Comparison of ENCODE assay signal across 17 cellular contexts in genomic region chr17:21263351-21263750, GRCh38. TPM values are rescaled to one million over a fixed set of nuclear protein-coding genes. Genes with fewer than 3 reads are reported as not detected.
DNase-seq lines count a peak whose midpoint lies in the region; TF ChIP-seq lines count a peak whose summit lies in the region.
"Had no signal": no experiment of that assay in that cellular context is flagged by ENCODE, and none has a peak within 500 bp of the region (broad histone marks: within the 10 kb centered on the region; RNA-seq: fewer than 3 reads in every experiment).

No MANE protein-coding gene starts in this region.

- no peaks in the 10 kb centered on the region for H3K36me3 Mint-ChIP-seq in activated CD4-positive, alpha-beta memory T cell treated with anti-CD3 and anti-CD28 coated beads for 36 hours
- no peaks in the 10 kb centered on the region for H3K36me3 Mint-ChIP-seq in activated CD4-positive, alpha-beta memory T cell treated with anti-CD3 and anti-CD28 coated beads, Interleukin-2, amount 10 ng/mL, durations not matched to agents 7 days and 5 days (ENCODE audit: low read depth)
- no peaks in the 10 kb centered on the region for H3K36me3 Mint-ChIP-seq in T-helper 2 cell treated with Interferon-gamma antibody and Interleukin-4, amounts not matched to agents 5 μg/mL and 100 μg/mL, for 36 hours (ENCODE audit: low read depth)

- H3K4me1 Mint-ChIP-seq in activated CD4-positive, alpha-beta memory T cell treated with anti-CD3 and anti-CD28 coated beads for 36 hours (ENCODE audit: low read depth): peaks cover 21% of the 10 kb centered on the region
- peaks cover 22% of the 10 kb centered on the region for H3K4me1 Mint-ChIP-seq in activated CD4-positive, alpha-beta memory T cell treated with anti-CD3 and anti-CD28 coated beads, Interleukin-2, amount 10 ng/mL, durations not matched to agents 7 days and 5 days
- peaks cover 12% of the 10 kb centered on the region for H3K4me1 Mint-ChIP-seq in T-helper 2 cell treated with Interferon-gamma antibody and Interleukin-4, amounts not matched to agents 5 μg/mL and 100 μg/mL, for 36 hours (ENCODE audit: low read depth)

- H3K27ac Mint-ChIP-seq in activated CD4-positive, alpha-beta memory T cell treated with anti-CD3 and anti-CD28 coated beads for 36 hours: no peak overlapping the region
- H3K27ac Mint-ChIP-seq in activated CD4-positive, alpha-beta memory T cell treated with anti-CD3 and anti-CD28 coated beads, Interleukin-2, amount 10 ng/mL, durations not matched to agents 7 days and 5 days: no peak overlapping the region
- H3K27ac Mint-ChIP-seq in T-helper 2 cell treated with Interferon-gamma antibody and Interleukin-4, amounts not matched to agents 5 μg/mL and 100 μg/mL, for 36 hours: no peak overlapping the region

- intact Hi-C loops in activated CD4-positive, alpha-beta memory T cell treated with anti-CD3 and anti-CD28 coated beads for 36 hours (cut with micrococcal nuclease): no loop called here

- CTCF ChIA-PET in activated CD4-positive, alpha-beta memory T cell treated with anti-CD3 and anti-CD28 coated beads for 36 hours (lab: Charles Lee): interaction anchor here (0.9 to 1.6 kb wide), 3 partner anchors 13 to 248 kb away, joined by 3 to 5 read pairs (median 4); no protein-coding TSS in a partner anchor
- CTCF ChIA-PET in activated CD4-positive, alpha-beta memory T cell treated with anti-CD3 and anti-CD28 coated beads, Interleukin-2, amount 10 ng/mL, durations not matched to agents 7 days and 5 days (lab: Charles Lee): no interaction called here

- no peak overlapping the region for H3K4me3 Mint-ChIP-seq in activated CD4-positive, alpha-beta memory T cell treated with anti-CD3 and anti-CD28 coated beads for 36 hours
- H3K4me3 Mint-ChIP-seq in activated CD4-positive, alpha-beta memory T cell treated with anti-CD3 and anti-CD28 coated beads, Interleukin-2, amount 10 ng/mL, durations not matched to agents 7 days and 5 days: no peak overlapping the region
- no peak overlapping the region for H3K4me3 Mint-ChIP-seq in T-helper 2 cell treated with Interferon-gamma antibody and Interleukin-4, amounts not matched to agents 5 μg/mL and 100 μg/mL, for 36 hours

- H3K4me3 ChIP-seq in epithelial cell of proximal tubule (ENCODE audit: low read depth, low read length): no peak overlapping the region
- H3K4me3 ChIP-seq: cardiac muscle cell, heart right ventricle had no signal

- peak; percentile 15 for DNase-seq in activated CD4-positive, alpha-beta memory T cell treated with anti-CD3 and anti-CD28 coated beads for 36 hours
- no peak for DNase-seq in activated CD4-positive, alpha-beta memory T cell treated with anti-CD3 and anti-CD28 coated beads, Interleukin-2, amount 10 ng/mL, durations not matched to agents 7 days and 5 days
- DNase-seq in epithelial cell of proximal tubule (ENCODE audit: low read depth) (peak; percentile 93), renal cortical epithelial cell (ENCODE audit: low read depth) (peak; percentile 96), substantia nigra (lab: John Stamatoyannopoulos, UW) (no peak)
- no peak for DNase-seq in stimulated activated CD4-positive, alpha-beta T cell treated with anti-CD3 and anti-CD28 coated beads, Interleukin-4, amount 100 ng/mL, for 24 hours
- DNase-seq in T-helper 2 cell treated with Interferon-gamma antibody and Interleukin-4, amounts not matched to agents 5 μg/mL and 100 μg/mL, for 36 hours (ENCODE audit: low spot score): no peak
- DNase-seq: activated CD4-positive, alpha-beta T cell treated with anti-CD3 and anti-CD28 coated beads, Interleukin-2, amount 50 U/mL, for 4 hours; activated gamma-delta T cell; effector memory CD4-positive, alpha-beta T cell; GDM1; heart right ventricle; NCI-H2107; NCI-H82; stimulated activated CD4-positive, alpha-beta T cell treated with anti-CD3 and anti-CD28 coated beads, Interleukin-2, amount 100 ng/mL, for 48 hours had no signal

- TF ChIP-seq CTCF in epithelial cell of proximal tubule (conservative IDR thresholded peaks at IDR 0.05; ENCODE audit: low read depth, low read length): no peak

- no peak overlapping the region for H3K27ac ChIP-seq in substantia nigra (ENCODE audit: low read depth, low read length, poor library complexity, severe bottlenecking)
- H3K27ac ChIP-seq: cardiac muscle cell, heart right ventricle had no signal

- no peaks in the 10 kb centered on the region for H3K9me3 Mint-ChIP-seq in activated CD4-positive, alpha-beta memory T cell treated with anti-CD3 and anti-CD28 coated beads for 36 hours
- H3K9me3 Mint-ChIP-seq in activated CD4-positive, alpha-beta memory T cell treated with anti-CD3 and anti-CD28 coated beads, Interleukin-2, amount 10 ng/mL, durations not matched to agents 7 days and 5 days: no peaks in the 10 kb centered on the region
- H3K9me3 Mint-ChIP-seq in T-helper 2 cell treated with Interferon-gamma antibody and Interleukin-4, amounts not matched to agents 5 μg/mL and 100 μg/mL, for 36 hours: no peaks in the 10 kb centered on the region

- H3K27me3 Mint-ChIP-seq in activated CD4-positive, alpha-beta memory T cell treated with anti-CD3 and anti-CD28 coated beads for 36 hours: no peaks in the 10 kb centered on the region
- H3K27me3 Mint-ChIP-seq in activated CD4-positive, alpha-beta memory T cell treated with anti-CD3 and anti-CD28 coated beads, Interleukin-2, amount 10 ng/mL, durations not matched to agents 7 days and 5 days: no peaks in the 10 kb centered on the region
- no peaks in the 10 kb centered on the region for H3K27me3 Mint-ChIP-seq in T-helper 2 cell treated with Interferon-gamma antibody and Interleukin-4, amounts not matched to agents 5 μg/mL and 100 μg/mL, for 36 hours (ENCODE audit: low read depth)

- POLR2A ChIA-PET in activated CD4-positive, alpha-beta memory T cell treated with anti-CD3 and anti-CD28 coated beads for 36 hours (lab: Charles Lee): no interaction called here
- POLR2A ChIA-PET in activated CD4-positive, alpha-beta memory T cell treated with anti-CD3 and anti-CD28 coated beads, Interleukin-2, amount 10 ng/mL, durations not matched to agents 7 days and 5 days (lab: Charles Lee): interaction anchor here (1.0 kb wide), 1 partner anchor 9 kb away, joined by 3 read pairs; no protein-coding TSS in a partner anchor

TF ChIP-seq in PFSK-1, 5 proteins besides CTCF, POLR2A, EP300 and RAD21:
- peak; percentile 20; the same call in 1 of the 2 replicates for TF ChIP-seq TAF1 (IDR thresholded peaks at IDR 0.05; ENCODE audit: borderline replicate concordance, insufficient read depth, low read length)
- TF ChIP-seq REST (IDR thresholded peaks at IDR 0.05; ENCODE audit: insufficient read depth in 1 of 2, low read depth in 2 of 2, low read length in 2 of 2): no peak
- TF ChIP-seq POLR2AphosphoS5 (IDR thresholded peaks at IDR 0.05; ENCODE audit: low read depth, low read length): peak; percentile 38; the same call in 1 of the 2 replicates
- TF ChIP-seq FOXP2 (optimal IDR thresholded peaks at IDR 0.05; ENCODE audit: borderline replicate concordance, extremely low read depth, extremely low read length, insufficient read depth): peak; percentile 30
- no peak for TF ChIP-seq SIN3A (IDR thresholded peaks at IDR 0.05; ENCODE audit: borderline replicate concordance, insufficient read depth, low read length)

RNA-seq across cellular contexts. Expression of gene NATD1, which starts 10.1 kb away (rescaled TPM):
- 1 to 10 TPM; 3.0 to 3.2 TPM for total RNA-seq in activated CD4-positive, alpha-beta memory T cell treated with anti-CD3 and anti-CD28 coated beads for 36 hours
- total RNA-seq in activated CD4-positive, alpha-beta memory T cell treated with anti-CD3 and anti-CD28 coated beads, Interleukin-2, amount 10 ng/mL, durations not matched to agents 7 days and 5 days: 1 to 10 TPM; 7.2 to 8.3 TPM
- 30.7 TPM for polyA plus RNA-seq in PFSK-1 (2012; ENCODE audit: insufficient read length, low read depth)
- total RNA-seq in epithelial cell of proximal tubule (2.1 and 6.4 TPM in 2 replicates), renal cortical epithelial cell (2.1 and 13.4 TPM in 2 replicates)

RNA-seq across cellular contexts. Expression of gene MAP2K3, which starts 21.2 kb away (rescaled TPM):
- total RNA-seq in activated CD4-positive, alpha-beta memory T cell treated with anti-CD3 and anti-CD28 coated beads for 36 hours: 100 to 1,000 TPM; 132 to 134 TPM
- total RNA-seq in activated CD4-positive, alpha-beta memory T cell treated with anti-CD3 and anti-CD28 coated beads, Interleukin-2, amount 10 ng/mL, durations not matched to agents 7 days and 5 days: 10 to 100 TPM; 74.2 to 76.0 TPM
- polyA plus RNA-seq in PFSK-1 (2012; ENCODE audit: insufficient read length, low read depth): 86.0 TPM
- 21.8 and 24.7 TPM in 2 replicates for total RNA-seq in epithelial cell of proximal tubule
- 22.4 and 22.8 TPM in 2 replicates for total RNA-seq in renal cortical epithelial cell

RNA-seq across cellular contexts. Expression of gene TMEM11, which starts 49.4 kb away (rescaled TPM):
- total RNA-seq in activated CD4-positive, alpha-beta memory T cell treated with anti-CD3 and anti-CD28 coated beads for 36 hours: 10 to 100 TPM; 24.0 to 27.2 TPM
- 10 to 100 TPM; 23.2 to 23.3 TPM for total RNA-seq in activated CD4-positive, alpha-beta memory T cell treated with anti-CD3 and anti-CD28 coated beads, Interleukin-2, amount 10 ng/mL, durations not matched to agents 7 days and 5 days
- 72.1 TPM for polyA plus RNA-seq in PFSK-1 (2012; ENCODE audit: insufficient read length, low read depth)
- total RNA-seq in epithelial cell of proximal tubule (34.9 and 51.2 TPM in 2 replicates), renal cortical epithelial cell (14.3 and 14.8 TPM in 2 replicates)

Comparison
In these comparisons a context has a peak if more than half of its experiments do, and no peak if none do; other contexts are left out.
1. DNase-seq: peak in activated CD4-positive, alpha-beta memory T cell treated with anti-CD3 and anti-CD28 coated beads for 36 hours (single experiment), epithelial cell of proximal tubule (single experiment) and renal cortical epithelial cell (single experiment); none in activated CD4-positive, alpha-beta memory T cell treated with anti-CD3 and anti-CD28 coated beads, Interleukin-2, amount 10 ng/mL, durations not matched to agents 7 days and 5 days (single experiment), substantia nigra (0 of 49), stimulated activated CD4-positive, alpha-beta T cell treated with anti-CD3 and anti-CD28 coated beads, Interleukin-4, amount 100 ng/mL, for 24 hours (single experiment) and T-helper 2 cell treated with Interferon-gamma antibody and Interleukin-4, amounts not matched to agents 5 μg/mL and 100 μg/mL, for 36 hours (single experiment).